ENCODE assay signal across 1 cellular context in the genomic region with DNA sequence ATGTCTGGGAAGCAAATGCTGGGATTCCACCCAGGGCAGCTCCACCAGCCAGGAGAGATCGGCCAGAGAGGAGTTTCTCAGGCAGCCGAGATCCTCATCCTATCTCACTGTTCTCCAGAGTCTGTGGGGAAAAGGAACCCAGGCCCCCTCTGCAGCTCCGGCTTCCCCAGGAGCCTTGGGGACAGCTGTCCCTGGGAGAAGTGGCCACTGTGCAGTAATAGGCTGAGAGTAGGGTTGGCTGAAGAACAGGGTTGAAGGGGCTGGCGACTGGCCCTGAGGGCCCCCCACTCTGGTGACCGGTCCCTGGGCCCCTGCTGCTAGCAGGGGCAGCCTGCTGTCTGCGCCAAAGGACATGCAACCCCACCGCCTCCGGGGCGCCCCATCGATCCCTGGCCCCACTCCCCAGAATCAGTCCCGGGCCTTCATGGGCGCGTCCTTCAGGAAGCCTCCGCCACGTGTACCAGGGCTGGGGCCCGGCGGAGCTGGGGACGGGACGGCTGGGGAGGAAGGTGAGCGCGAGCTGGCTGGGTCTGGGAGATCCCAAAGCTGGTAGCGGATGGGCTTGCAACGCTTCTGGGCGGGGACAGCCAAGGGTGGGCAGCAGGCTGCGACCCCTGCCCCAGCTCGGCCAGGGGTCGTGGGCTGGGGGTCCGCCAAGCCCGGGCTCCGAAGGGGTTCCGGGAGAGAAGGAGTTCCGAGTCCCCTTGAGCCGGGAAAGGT.
TF ChIP-seq lines count a peak whose summit lies in the region.

No MANE protein-coding gene starts in this region.

TF ChIP-seq in HEK293, 187 proteins besides CTCF, POLR2A, EP300 and RAD21 (continued from another document):
- TF ChIP-seq, protein P1, sequence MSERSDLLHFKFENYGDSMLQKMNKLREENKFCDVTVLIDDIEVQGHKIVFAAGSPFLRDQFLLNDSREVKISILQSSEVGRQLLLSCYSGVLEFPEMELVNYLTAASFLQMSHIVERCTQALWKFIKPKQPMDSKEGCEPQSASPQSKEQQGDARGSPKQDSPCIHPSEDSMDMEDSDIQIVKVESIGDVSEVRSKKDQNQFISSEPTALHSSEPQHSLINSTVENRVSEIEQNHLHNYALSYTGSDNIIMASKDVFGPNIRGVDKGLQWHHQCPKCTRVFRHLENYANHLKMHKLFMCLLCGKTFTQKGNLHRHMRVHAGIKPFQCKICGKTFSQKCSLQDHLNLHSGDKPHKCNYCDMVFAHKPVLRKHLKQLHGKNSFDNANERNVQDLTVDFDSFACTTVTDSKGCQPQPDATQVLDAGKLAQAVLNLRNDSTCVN (tag by site-specific recombination; optimal IDR thresholded peaks at IDR 0.05), result peak; percentile 60
- TF ChIP-seq, protein P2, sequence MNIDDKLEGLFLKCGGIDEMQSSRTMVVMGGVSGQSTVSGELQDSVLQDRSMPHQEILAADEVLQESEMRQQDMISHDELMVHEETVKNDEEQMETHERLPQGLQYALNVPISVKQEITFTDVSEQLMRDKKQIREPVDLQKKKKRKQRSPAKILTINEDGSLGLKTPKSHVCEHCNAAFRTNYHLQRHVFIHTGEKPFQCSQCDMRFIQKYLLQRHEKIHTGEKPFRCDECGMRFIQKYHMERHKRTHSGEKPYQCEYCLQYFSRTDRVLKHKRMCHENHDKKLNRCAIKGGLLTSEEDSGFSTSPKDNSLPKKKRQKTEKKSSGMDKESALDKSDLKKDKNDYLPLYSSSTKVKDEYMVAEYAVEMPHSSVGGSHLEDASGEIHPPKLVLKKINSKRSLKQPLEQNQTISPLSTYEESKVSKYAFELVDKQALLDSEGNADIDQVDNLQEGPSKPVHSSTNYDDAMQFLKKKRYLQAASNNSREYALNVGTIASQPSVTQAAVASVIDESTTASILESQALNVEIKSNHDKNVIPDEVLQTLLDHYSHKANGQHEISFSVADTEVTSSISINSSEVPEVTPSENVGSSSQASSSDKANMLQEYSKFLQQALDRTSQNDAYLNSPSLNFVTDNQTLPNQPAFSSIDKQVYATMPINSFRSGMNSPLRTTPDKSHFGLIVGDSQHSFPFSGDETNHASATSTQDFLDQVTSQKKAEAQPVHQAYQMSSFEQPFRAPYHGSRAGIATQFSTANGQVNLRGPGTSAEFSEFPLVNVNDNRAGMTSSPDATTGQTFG (tag by site-specific recombination; IDR thresholded peaks at IDR 0.05; ENCODE audit: borderline replicate concordance), result no peak
- TF ChIP-seq YY1 (tag by site-specific recombination; IDR thresholded peaks at IDR 0.05) (no peak), GLIS2 (tag by site-specific recombination; IDR thresholded peaks at IDR 0.05) (0 out of 2 replicates have a peak, but pooled peaks have one; percentile 28), SP2 (tag by site-specific recombination; IDR thresholded peaks at IDR 0.05) (0 out of 2 replicates have a peak, but pooled peaks have one; percentile 9), ZNF19 (tag by site-specific recombination; IDR thresholded peaks at IDR 0.05; ENCODE audit: low read depth) (no peak), ZNF133 (tag by site-specific recombination; IDR thresholded peaks at IDR 0.05) (no peak), ZNF10 (tag by site-specific recombination; IDR thresholded peaks at IDR 0.05) (no peak), KLF8 (tag by site-specific recombination; IDR thresholded peaks at IDR 0.05) (0 out of 2 replicates have a peak, but pooled peaks have one; percentile 17), ZNF473 (tag by site-specific recombination; IDR thresholded peaks at IDR 0.05) (no peak), ZBTB48 (tag by site-specific recombination; IDR thresholded peaks at IDR 0.05) (peak; percentile 55; the same call in 1 of the 2 replicates), ZNF549 (tag by site-specific recombination; IDR thresholded peaks at IDR 0.05) (no peak), ZBTB20 (tag by site-specific recombination; IDR thresholded peaks at IDR 0.05) (peak; percentile 88), ZFP69B (tag by site-specific recombination; IDR thresholded peaks at IDR 0.05) (peak; percentile 54; the same call in 1 of the 2 replicates), ZXDB (tag by site-specific recombination; IDR thresholded peaks at IDR 0.05) (peak; percentile 91), RBAK (tag by site-specific recombination; IDR thresholded peaks at IDR 0.05) (no peak), ZIC2 (tag by site-specific recombination; IDR thresholded peaks at IDR 0.05) (no peak), ZBTB21 (tag by site-specific recombination; IDR thresholded peaks at IDR 0.05) (no peak)
- TF ChIP-seq, protein P3, sequence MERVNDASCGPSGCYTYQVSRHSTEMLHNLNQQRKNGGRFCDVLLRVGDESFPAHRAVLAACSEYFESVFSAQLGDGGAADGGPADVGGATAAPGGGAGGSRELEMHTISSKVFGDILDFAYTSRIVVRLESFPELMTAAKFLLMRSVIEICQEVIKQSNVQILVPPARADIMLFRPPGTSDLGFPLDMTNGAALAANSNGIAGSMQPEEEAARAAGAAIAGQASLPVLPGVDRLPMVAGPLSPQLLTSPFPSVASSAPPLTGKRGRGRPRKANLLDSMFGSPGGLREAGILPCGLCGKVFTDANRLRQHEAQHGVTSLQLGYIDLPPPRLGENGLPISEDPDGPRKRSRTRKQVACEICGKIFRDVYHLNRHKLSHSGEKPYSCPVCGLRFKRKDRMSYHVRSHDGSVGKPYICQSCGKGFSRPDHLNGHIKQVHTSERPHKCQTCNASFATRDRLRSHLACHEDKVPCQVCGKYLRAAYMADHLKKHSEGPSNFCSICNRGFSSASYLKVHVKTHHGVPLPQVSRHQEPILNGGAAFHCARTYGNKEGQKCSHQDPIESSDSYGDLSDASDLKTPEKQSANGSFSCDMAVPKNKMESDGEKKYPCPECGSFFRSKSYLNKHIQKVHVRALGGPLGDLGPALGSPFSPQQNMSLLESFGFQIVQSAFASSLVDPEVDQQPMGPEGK (tag by site-specific recombination; IDR thresholded peaks at IDR 0.05), result peak; percentile 55
- TF ChIP-seq, protein P4, sequence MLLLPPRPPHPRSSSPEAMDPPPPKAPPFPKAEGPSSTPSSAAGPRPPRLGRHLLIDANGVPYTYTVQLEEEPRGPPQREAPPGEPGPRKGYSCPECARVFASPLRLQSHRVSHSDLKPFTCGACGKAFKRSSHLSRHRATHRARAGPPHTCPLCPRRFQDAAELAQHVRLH (tag by site-specific recombination; IDR thresholded peaks at IDR 0.05), result no peak
- TF ChIP-seq, protein P5, sequence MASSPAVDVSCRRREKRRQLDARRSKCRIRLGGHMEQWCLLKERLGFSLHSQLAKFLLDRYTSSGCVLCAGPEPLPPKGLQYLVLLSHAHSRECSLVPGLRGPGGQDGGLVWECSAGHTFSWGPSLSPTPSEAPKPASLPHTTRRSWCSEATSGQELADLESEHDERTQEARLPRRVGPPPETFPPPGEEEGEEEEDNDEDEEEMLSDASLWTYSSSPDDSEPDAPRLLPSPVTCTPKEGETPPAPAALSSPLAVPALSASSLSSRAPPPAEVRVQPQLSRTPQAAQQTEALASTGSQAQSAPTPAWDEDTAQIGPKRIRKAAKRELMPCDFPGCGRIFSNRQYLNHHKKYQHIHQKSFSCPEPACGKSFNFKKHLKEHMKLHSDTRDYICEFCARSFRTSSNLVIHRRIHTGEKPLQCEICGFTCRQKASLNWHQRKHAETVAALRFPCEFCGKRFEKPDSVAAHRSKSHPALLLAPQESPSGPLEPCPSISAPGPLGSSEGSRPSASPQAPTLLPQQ (tag by site-specific recombination; IDR thresholded peaks at IDR 0.05), result peak; percentile 66
